ENCODE assay signal across 16 cellular contexts in the genomic region with DNA sequence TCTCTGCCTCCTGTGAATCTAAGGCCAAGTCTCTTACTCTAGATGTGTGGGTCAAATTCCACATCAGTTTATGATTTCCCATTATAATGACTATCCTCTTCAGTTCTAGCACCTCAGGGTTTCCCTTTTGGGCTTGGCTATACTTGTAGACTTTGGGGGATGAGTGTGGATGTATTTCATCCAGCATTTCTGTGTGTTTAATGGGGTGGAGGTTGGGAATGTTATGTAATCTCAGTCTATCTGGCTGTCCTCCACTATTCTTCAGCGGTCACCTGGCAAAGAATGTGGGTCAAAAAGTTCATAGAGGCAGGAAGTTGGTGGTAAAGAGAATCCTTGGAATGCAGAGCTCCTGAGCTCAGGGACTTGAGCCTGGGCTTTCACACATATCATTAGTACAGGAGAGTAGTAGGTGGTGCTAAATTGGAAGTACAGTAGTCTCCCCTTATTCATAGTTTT.
DNase-seq lines count a peak whose midpoint lies in the region; ATAC-seq and TF ChIP-seq lines count a peak whose summit lies in the region.
"Had no signal": no experiment of that assay in that cellular context is flagged by ENCODE, and none has a peak within 500 bp of the region (broad histone marks: within the 10 kb centered on the region; RNA-seq: fewer than 3 reads in every experiment).

No MANE protein-coding gene starts in this region.

- H3K9me3 ChIP-seq in MG63 (no peaks in the 10 kb centered on the region), mammary epithelial cell (replicated peaks; ENCODE audit: insufficient read depth, low read length) (peaks cover 4% of the 10 kb centered on the region), lung (ENCODE audit: control insufficient read depth in 2 of 2, insufficient read depth in 1 of 2, low read length in 1 of 2) (no peaks in the 10 kb centered on the region), esophagus squamous epithelium (peaks cover 0 to 3% (median 0%) of the 10 kb centered on the region in 3 donors), smooth muscle cell (replicated peaks; ENCODE audit: low read depth) (no peaks in the 10 kb centered on the region)
- H3K9me3 ChIP-seq: vagina had no signal

- no TSS peak for BruUV-seq in mammary epithelial cell (replicated peaks; lab: Mats Ljungman, UMichigan)

- H3K4me1 ChIP-seq in mammary epithelial cell (ENCODE audit: insufficient read depth, low read length) (peaks cover 27% of the 10 kb centered on the region), lung (ENCODE audit: control insufficient read depth in 2 of 2, insufficient read depth in 2 of 2, low read length in 2 of 2) (peaks cover 0 to 5% of the 10 kb centered on the region in 2 donors), esophagus squamous epithelium (no peaks in the 10 kb centered on the region), smooth muscle cell (ENCODE audit: low read depth) (peaks cover 6% of the 10 kb centered on the region)
- H3K4me1 ChIP-seq: vagina had no signal

- intact Hi-C loops in mammary epithelial cell (cut with micrococcal nuclease) (loop anchor here (5.0 kb wide), 1 partner anchor 128 kb away; no protein-coding TSS in a partner anchor), esophagus squamous epithelium (cut with DNase I) (no loop called here)

- peak overlapping the region; percentile 39 for H3K4me2 ChIP-seq in mammary epithelial cell (ENCODE audit: insufficient read depth, low read depth, low read length)
- no peak overlapping the region for H3K4me2 ChIP-seq in smooth muscle cell

- no peak for TF ChIP-seq POLR2A in esophagus squamous epithelium (IDR thresholded peaks at IDR 0.05)

- H3K4me3 ChIP-seq in AG10803 (ENCODE audit: low read length) (no peak overlapping the region), MG63 (no peak overlapping the region), mammary epithelial cell (replicated peaks in 1 of 3; ENCODE audit: insufficient read depth in 1 of 3, low read depth in 2 of 3, low read length in 3 of 3) (no peak overlapping the region), lung (no peak overlapping the region), esophagus squamous epithelium (no peak overlapping the region), smooth muscle cell (no peak overlapping the region)
- H3K4me3 ChIP-seq: vagina had no signal

- dilution Hi-C loops in mammary epithelial cell (cut with HindIII; ENCODE audit: low sequenced_read_pairs): no loop called here

- H3K27me3 ChIP-seq in MG63: no peaks in the 10 kb centered on the region
- no peaks in the 10 kb centered on the region for H3K27me3 ChIP-seq in mammary epithelial cell (ENCODE audit: insufficient read depth, low read length)
- H3K27me3 ChIP-seq in lung (ENCODE audit: control insufficient read depth, insufficient read depth): no peaks in the 10 kb centered on the region
- no peaks in the 10 kb centered on the region for H3K27me3 ChIP-seq in esophagus squamous epithelium
- no peaks in the 10 kb centered on the region for H3K27me3 ChIP-seq in smooth muscle cell (ENCODE audit: low read depth)
- H3K27me3 ChIP-seq: brain microvascular endothelial cell, vagina had no signal

- H4K20me1 ChIP-seq in mammary epithelial cell (ENCODE audit: insufficient read depth, low read length) (no peaks in the 10 kb centered on the region), smooth muscle cell (ENCODE audit: low read depth) (no peaks in the 10 kb centered on the region)

- no peaks in the 10 kb centered on the region for H3K79me2 ChIP-seq in mammary epithelial cell (ENCODE audit: insufficient read depth, low read length)
- no peaks in the 10 kb centered on the region for H3K79me2 ChIP-seq in smooth muscle cell (ENCODE audit: low read depth)

- no peaks in the 10 kb centered on the region for H3F3A ChIP-seq in smooth muscle cell (ENCODE audit: low read depth)

- H3K27ac ChIP-seq in mammary epithelial cell (ENCODE audit: insufficient read depth, low read depth, low read length): peak overlapping the region; percentile 77
- H3K27ac ChIP-seq in lung (ENCODE audit: low read depth in 1 of 2, low read length in 1 of 2): no peak overlapping the region
- no peak overlapping the region for H3K27ac ChIP-seq in esophagus squamous epithelium
- H3K27ac ChIP-seq in smooth muscle cell (ENCODE audit: low read depth): no peak overlapping the region
- H3K27ac ChIP-seq: brain microvascular endothelial cell, vagina had no signal

- no peak for TF ChIP-seq CTCF in AG10803 (conservative IDR thresholded peaks at IDR 0.05; ENCODE audit: low read length)
- no peak for TF ChIP-seq CTCF in mammary epithelial cell (conservative IDR thresholded peaks at IDR 0.05 in 1 of 2, IDR thresholded peaks at IDR 0.05 in 1 of 2; ENCODE audit: extremely low read depth in 1 of 2, insufficient read depth in 1 of 2, low read depth in 1 of 2, low read length in 2 of 2)
- no peak for TF ChIP-seq CTCF in lung (IDR thresholded peaks at IDR 0.05; ENCODE audit: control extremely low read depth, extremely low read depth)
- TF ChIP-seq CTCF in esophagus squamous epithelium (IDR thresholded peaks at IDR 0.05): no peak
- TF ChIP-seq CTCF in smooth muscle cell (IDR thresholded peaks at IDR 0.05; ENCODE audit: borderline replicate concordance, insufficient read depth, poor library complexity, severe bottlenecking): no peak

- 0% methylated on average over 1 of the region's 1 CpG for WGBS in mammary epithelial cell (ENCODE audit: low coverage, missing lambda C conversion rate)
- 48 to 81% methylated on average over 1 of the region's 1 CpG for WGBS in lung, 2 donors
- 14 to 17% methylated on average over 1 of the region's 1 CpG for WGBS in esophagus squamous epithelium, 2 donors
- WGBS in smooth muscle cell (ENCODE audit: low lambda C conversion rate): 61% methylated on average over 1 of the region's 1 CpG

- ATAC-seq in lung (ENCODE audit: insufficient read depth, low FRiP score): peak; percentile 86
- ATAC-seq: natural killer cell had no signal

- H3K36me3 ChIP-seq in MG63 (no peaks in the 10 kb centered on the region), mammary epithelial cell (ENCODE audit: insufficient read depth, low read length) (no peaks in the 10 kb centered on the region), lung (ENCODE audit: control insufficient read depth in 2 of 2, insufficient read depth in 2 of 2, low read length in 2 of 2) (no peaks in the 10 kb centered on the region), esophagus squamous epithelium (no peaks in the 10 kb centered on the region), smooth muscle cell (ENCODE audit: low read depth) (no peaks in the 10 kb centered on the region)
- H3K36me3 ChIP-seq: brain microvascular endothelial cell, vagina had no signal

- H2AFZ ChIP-seq in mammary epithelial cell (ENCODE audit: low read depth, low read length) (peak overlapping the region; percentile 1), smooth muscle cell (ENCODE audit: low read depth) (no peak overlapping the region)

- DNase-seq in AG10803 (ENCODE audit: low read depth) (peak; percentile 75), MG63 (peak; percentile 15), mammary epithelial cell (peak; percentile 89), lung (ENCODE audit: low spot score) (peak; percentile 63), esophagus squamous epithelium (lab: John Stamatoyannopoulos, UW) (no peak), smooth muscle cell (lab: John Stamatoyannopoulos, UW; ENCODE audit: unreplicated experiment) (no peak), superior temporal gyrus (ENCODE audit: extremely low spot score) (no peak)
- no peak for DNase-seq in activated CD8-positive, alpha-beta memory T cell treated with anti-CD3 and anti-CD28 coated beads, Interleukin-2, amount 50 U/mL, for 48 hours
- DNase-seq: activated CD4-positive, CD25-positive, alpha-beta regulatory T cell treated with anti-CD3 and anti-CD28 coated beads, Interleukin-2, amount 50 U/mL, for 72 hours; activated T-cell treated with anti-CD3 and anti-CD28 coated beads, Interleukin-2, amount 50 U/mL, for 24 hours; brain microvascular endothelial cell; erythroblast; natural killer cell; NCI-H446; Right ventricle myocardium superior had no signal

- CTCF ChIA-PET in mammary epithelial cell (lab: Charles Lee; ENCODE audit: low non-redundant PET): no interaction called here

- in situ Hi-C loops in mammary epithelial cell (cut with MboI; ENCODE audit: low sequenced_read_pairs in 2 of 2): loop anchor here in 1 of 2 donors (25.0 kb wide), 1 partner anchor 823 kb away; no protein-coding TSS in a partner anchor

- no peak overlapping the region for H3K9ac ChIP-seq in mammary epithelial cell (ENCODE audit: insufficient read depth, low read length)
- H3K9ac ChIP-seq in smooth muscle cell (ENCODE audit: low read depth): no peak overlapping the region

Comparison
In these comparisons a context has a peak if more than half of its experiments do, and no peak if none do; other contexts are left out.
1. DNase-seq: peak in AG10803 (single experiment), MG63 (single experiment), mammary epithelial cell (single experiment) and lung (single experiment); none in esophagus squamous epithelium (single experiment), smooth muscle cell (single experiment), superior temporal gyrus (single experiment) and activated CD8-positive, alpha-beta memory T cell treated with anti-CD3 and anti-CD28 coated beads, Interleukin-2, amount 50 U/mL, for 48 hours (single experiment).